Comparison of ENCODE assay signal across 13 cellular contexts in genomic region chr1:36871146-36871971, GRCh38.
DNase-seq lines count a peak whose midpoint lies in the region; ATAC-seq and TF ChIP-seq lines count a peak whose summit lies in the region.
"Had no signal": no experiment of that assay in that cellular context is flagged by ENCODE, and none has a peak within 500 bp of the region (broad histone marks: within the 10 kb centered on the region; RNA-seq: fewer than 3 reads in every experiment).

No MANE protein-coding gene starts in this region.

- H3K36me3 ChIP-seq in esophagus muscularis mucosa: no peaks in the 10 kb centered on the region
- H3K36me3 ChIP-seq in sigmoid colon: no peaks in the 10 kb centered on the region

- H3K27ac ChIP-seq in esophagus muscularis mucosa (replicated peaks in 1 of 4): peak overlapping the region in 3 of 4 donors; percentile 13 to 27 (median 17)
- peak overlapping the region in 1 of 4 donors; percentile 36 for H3K27ac ChIP-seq in sigmoid colon
- H3K27ac ChIP-seq: 22Rv1, epithelial cell of prostate, skin epidermis had no signal

- intact Hi-C loops in esophagus muscularis mucosa (cut with DNase I) (no loop called here), sigmoid colon (cut with DNase I) (no loop called here)

- no peak for TF ChIP-seq CTCF in esophagus muscularis mucosa (IDR thresholded peaks at IDR 0.05)
- no peak for TF ChIP-seq CTCF in sigmoid colon (IDR thresholded peaks at IDR 0.05)

- H3K9me3 ChIP-seq in esophagus muscularis mucosa (no peaks in the 10 kb centered on the region), sigmoid colon (no peaks in the 10 kb centered on the region)

- H3K4me1 ChIP-seq in esophagus muscularis mucosa: peaks cover 0 to 4% (median 0%) of the 10 kb centered on the region in 4 donors
- H3K4me1 ChIP-seq in sigmoid colon: no peaks in the 10 kb centered on the region

- DNase-seq in NCI-H1436 (lab: John Stamatoyannopoulos, UW) (peak; percentile 52), NCI-H1436 treated with DMSO at 0.1 percent for 48 hours (lab: John Stamatoyannopoulos, UW) (no peak), NCI-H510A (lab: John Stamatoyannopoulos, UW) (peak; percentile 95), esophagus muscularis mucosa (ENCODE audit: extremely low spot score) (no peak), sigmoid colon (peak; percentile 66), GDM1 (lab: John Stamatoyannopoulos, UW) (no peak)
- DNase-seq: activated naive CD4-positive, alpha-beta T cell treated with Interleukin-2 at 50 U/mL for 16 hours; NCI-H526 had no signal

- no peak for TF ChIP-seq EP300 in esophagus muscularis mucosa (IDR thresholded peaks at IDR 0.05)
- no peak for TF ChIP-seq EP300 in sigmoid colon (IDR thresholded peaks at IDR 0.05)

- ATAC-seq in HG03097 (IDR thresholded peaks at IDR 0.05; ENCODE audit: low FRiP score, unreplicated experiment) (no peak), esophagus mucosa (no peak)

- H3K27me3 ChIP-seq in esophagus muscularis mucosa (peaks cover 0 to 44% (median 0%) of the 10 kb centered on the region in 4 donors), sigmoid colon (peaks cover 0 to 16% (median 10%) of the 10 kb centered on the region in 3 donors)

- 38% methylated on average over 21 of the region's 21 CpGs for WGBS in esophagus muscularis mucosa
- whole genome bisulfite sequencing in sigmoid colon, 2 donors: 62 to 64% methylated on average over 21 of the region's 21 CpGs

- TF ChIP-seq POLR2A in esophagus muscularis mucosa (IDR thresholded peaks at IDR 0.05; ENCODE audit: low read depth) (no peak), sigmoid colon (IDR thresholded peaks at IDR 0.05) (no peak)

- no peak overlapping the region for H3K4me3 ChIP-seq in esophagus muscularis mucosa
- H3K4me3 ChIP-seq in sigmoid colon: no peak overlapping the region
- H3K4me3 ChIP-seq: skin epidermis had no signal

Comparison
In these comparisons a context has a peak if more than half of its experiments do, and no peak if none do; other contexts are left out.
1. DNase-seq: peak in NCI-H1436 (single experiment), NCI-H510A (single experiment) and sigmoid colon (single experiment); none in NCI-H1436 treated with DMSO at 0.1 percent for 48 hours (single experiment), esophagus muscularis mucosa (single experiment) and GDM1 (single experiment).